ENCODE assay signal across 16 cellular contexts in genomic region chr4:123308667-123309066, GRCh38.
DNase-seq lines count a peak whose midpoint lies in the region; ATAC-seq and TF ChIP-seq lines count a peak whose summit lies in the region.
"Had no signal": no experiment of that assay in that cellular context is flagged by ENCODE, and none has a peak within 500 bp of the region (broad histone marks: within the 10 kb centered on the region; RNA-seq: fewer than 3 reads in every experiment).

No MANE protein-coding gene starts in this region.

- H3K27ac ChIP-seq in left lung: no peak overlapping the region
- no peak overlapping the region for H3K27ac ChIP-seq in right lobe of liver
- H3K27ac ChIP-seq in naive thymus-derived CD4-positive, alpha-beta T cell (ENCODE audit: low read depth, low read length): no peak overlapping the region
- H3K27ac ChIP-seq: BLaER1 treated with 17β-estradiol and CSF1 and Interleukin-3, amounts not matched to agents 10 nM and 100 nM; C4-2B had no signal

- H3K4me1 Mint-ChIP-seq in neural crest cell: peaks cover 76% of the 10 kb centered on the region
- H3K4me1 Mint-ChIP-seq in naive thymus-derived CD4-positive, alpha-beta T cell: peaks cover 0 to 7% (median 5%) of the 10 kb centered on the region in 7 donors

- H3K4me1 ChIP-seq in left lung (no peaks in the 10 kb centered on the region), right lobe of liver (peaks cover 0 to 7% (median 0%) of the 10 kb centered on the region in 4 donors), BE2C (no peaks in the 10 kb centered on the region)
- H3K4me1 ChIP-seq in naive thymus-derived CD4-positive, alpha-beta T cell (ENCODE audit: control insufficient read depth in 2 of 2, insufficient read depth in 2 of 2, low read length in 2 of 2): no peaks in the 10 kb centered on the region

- H3K36me3 ChIP-seq in left lung (no peaks in the 10 kb centered on the region), right lobe of liver (no peaks in the 10 kb centered on the region), BE2C (no peaks in the 10 kb centered on the region)
- no peaks in the 10 kb centered on the region for H3K36me3 ChIP-seq in naive thymus-derived CD4-positive, alpha-beta T cell (ENCODE audit: control insufficient read depth in 2 of 3, insufficient read depth in 3 of 3, low read length in 3 of 3)

- WGBS in right lobe of liver (ENCODE audit: insufficient coverage, low coverage, low lambda C conversion rate, missing lambda C conversion rate): 93% methylated on average over 1 of the region's 1 CpG

- H3K9me3 ChIP-seq in left lung (no peaks in the 10 kb centered on the region), right lobe of liver (no peaks in the 10 kb centered on the region), BE2C (no peaks in the 10 kb centered on the region)
- H3K9me3 ChIP-seq in naive thymus-derived CD4-positive, alpha-beta T cell (ENCODE audit: control insufficient read depth in 2 of 3, low read length in 3 of 3): no peaks in the 10 kb centered on the region
- H3K9me3 ChIP-seq: BLaER1 treated with 17β-estradiol and CSF1 and Interleukin-3, amounts not matched to agents 10 nM and 100 nM; Caco-2 had no signal

- POLR2A ChIA-PET in naive thymus-derived CD4-positive, alpha-beta T cell (lab: Charles Lee): no interaction called here

- ATAC-seq in left lung (peak; percentile 22), right lobe of liver (peak; percentile 37 to 91 (median 61))
- ATAC-seq in naive thymus-derived CD4-positive, alpha-beta T cell: no peak
- ATAC-seq: CD8-positive, alpha-beta T cell had no signal

- peaks cover 3% of the 10 kb centered on the region for H3K9me3 Mint-ChIP-seq in neural crest cell
- H3K9me3 Mint-ChIP-seq in naive thymus-derived CD4-positive, alpha-beta T cell: peaks cover 0 to 12% (median 2%) of the 10 kb centered on the region in 11 donors
- H3K9me3 Mint-ChIP-seq: CD8-positive, alpha-beta T cell had no signal

- no peak for DNase-seq in left lung
- DNase-seq in right lobe of liver: no peak
- no peak for DNase-seq in neural crest cell (ENCODE audit: low read depth, low spot score)
- no peak for DNase-seq in naive thymus-derived CD4-positive, alpha-beta T cell
- DNase-seq in BE2C: no peak
- no peak for DNase-seq in OCI-M2 (lab: John Stamatoyannopoulos, UW; ENCODE audit: unreplicated experiment)
- DNase-seq: 8988T; ACHN; Caco-2; Calu3; CD4-positive, alpha-beta T cell; CD8-positive, alpha-beta T cell; DMS79 treated with DMSO at 0.1 percent for 48 hours; GF-D8 had no signal

- TF ChIP-seq POLR2A in right lobe of liver (IDR thresholded peaks at IDR 0.05): no peak

- intact Hi-C loops in left lung (cut with DNase I): no loop called here
- intact Hi-C loops in right lobe of liver (cut with DNase I): no loop called here
- intact Hi-C loops in naive thymus-derived CD4-positive, alpha-beta T cell (cut with micrococcal nuclease): no loop called here

- TF ChIP-seq CTCF in left lung (IDR thresholded peaks at IDR 0.05) (no peak), right lobe of liver (IDR thresholded peaks at IDR 0.05) (no peak), neural crest cell (conservative IDR thresholded peaks at IDR 0.05) (no peak), BE2C (IDR thresholded peaks at IDR 0.05; ENCODE audit: low read depth, low read length) (no peak)

- no peaks in the 10 kb centered on the region for H3K27me3 Mint-ChIP-seq in neural crest cell (ENCODE audit: low read depth)
- no peaks in the 10 kb centered on the region for H3K27me3 Mint-ChIP-seq in naive thymus-derived CD4-positive, alpha-beta T cell
- H3K27me3 Mint-ChIP-seq: CD4-positive, alpha-beta T cell had no signal

- no peak overlapping the region for H3K27ac Mint-ChIP-seq in neural crest cell (ENCODE audit: unreplicated experiment)
- H3K27ac Mint-ChIP-seq in naive thymus-derived CD4-positive, alpha-beta T cell: no peak overlapping the region
- H3K27ac Mint-ChIP-seq: CD4-positive, alpha-beta T cell; CD8-positive, alpha-beta T cell had no signal

- H3K27me3 ChIP-seq in left lung: no peaks in the 10 kb centered on the region
- H3K27me3 ChIP-seq in right lobe of liver: no peaks in the 10 kb centered on the region
- H3K27me3 ChIP-seq in naive thymus-derived CD4-positive, alpha-beta T cell (ENCODE audit: control insufficient read depth in 2 of 2, insufficient read depth in 2 of 2, low read length in 2 of 2): no peaks in the 10 kb centered on the region
- no peaks in the 10 kb centered on the region for H3K27me3 ChIP-seq in BE2C
- H3K27me3 ChIP-seq: BLaER1 treated with 17β-estradiol and CSF1 and Interleukin-3, amounts not matched to agents 10 nM and 100 nM had no signal

- CTCF ChIA-PET in naive thymus-derived CD4-positive, alpha-beta T cell (lab: Charles Lee): no interaction called here

- H3K4me3 ChIP-seq in left lung: no peak overlapping the region
- H3K4me3 ChIP-seq in right lobe of liver: no peak overlapping the region
- H3K4me3 ChIP-seq in naive thymus-derived CD4-positive, alpha-beta T cell (ENCODE audit: low read length): no peak overlapping the region
- no peak overlapping the region for H3K4me3 ChIP-seq in BE2C (ENCODE audit: low read depth, low read length)
- H3K4me3 ChIP-seq: BLaER1 treated with 17β-estradiol and CSF1 and Interleukin-3, amounts not matched to agents 10 nM and 100 nM had no signal

- peaks cover 5% of the 10 kb centered on the region for H3K36me3 Mint-ChIP-seq in neural crest cell (ENCODE audit: low read depth)
- H3K36me3 Mint-ChIP-seq in naive thymus-derived CD4-positive, alpha-beta T cell: peaks cover 9 to 80% (median 66%) of the 10 kb centered on the region in 5 donors

- peak overlapping the region; percentile 8 for H3K4me3 Mint-ChIP-seq in neural crest cell
- H3K4me3 Mint-ChIP-seq in naive thymus-derived CD4-positive, alpha-beta T cell: no peak overlapping the region
- H3K4me3 Mint-ChIP-seq: CD4-positive, alpha-beta T cell; CD8-positive, alpha-beta T cell had no signal
